11 cellular contexts compared by ENCODE assay signal in the genomic region with DNA sequence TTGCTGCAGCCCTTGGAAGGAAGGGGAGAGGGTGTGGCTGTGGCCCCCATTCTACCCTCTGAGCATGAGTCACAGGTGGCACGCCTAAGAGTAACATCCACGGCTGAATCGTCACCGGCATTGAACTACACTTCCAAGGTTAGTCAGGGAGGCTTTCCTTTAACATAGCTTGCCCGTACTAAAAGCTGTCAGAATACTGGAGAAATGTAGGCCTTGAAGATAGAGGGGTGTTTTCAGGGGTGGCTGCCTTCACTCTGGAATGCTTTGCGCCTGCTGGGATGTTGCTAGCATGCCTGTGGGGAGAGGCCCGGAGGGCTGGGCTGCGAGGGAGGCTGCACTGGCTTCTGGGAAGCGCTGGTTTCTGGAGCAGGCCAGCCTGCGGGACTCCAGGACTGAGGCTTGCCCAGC.
DNase-seq lines count a peak whose midpoint lies in the region; ATAC-seq, FAIRE-seq and TF ChIP-seq lines count a peak whose summit lies in the region.
"Had no signal": no experiment of that assay in that cellular context is flagged by ENCODE, and none has a peak within 500 bp of the region (broad histone marks: within the 10 kb centered on the region; RNA-seq: fewer than 3 reads in every experiment).

No MANE protein-coding gene starts in this region.

- no peak overlapping the region for H3K4me3 Mint-ChIP-seq in activated CD4-positive, alpha-beta memory T cell treated with anti-CD3 and anti-CD28 coated beads, Interleukin-2, amount 10 ng/mL, durations not matched to agents 7 days and 5 days
- H3K4me3 Mint-ChIP-seq in T-helper 17 cell: no peak overlapping the region
- H3K4me3 Mint-ChIP-seq: activated naive CD8-positive, alpha-beta T cell; stimulated activated naive CD8-positive, alpha-beta T cell treated with anti-CD3 and anti-CD28 coated beads, Interleukin-15, Interleukin-2, amounts not matched to agents 100 ng/mL and 50 ng/mL, for 24 hours had no signal

- no peaks in the 10 kb centered on the region for H3K36me3 Mint-ChIP-seq in activated CD4-positive, alpha-beta memory T cell treated with anti-CD3 and anti-CD28 coated beads, Interleukin-2, amount 10 ng/mL, durations not matched to agents 7 days and 5 days (ENCODE audit: low read depth)
- H3K36me3 Mint-ChIP-seq in T-helper 17 cell (ENCODE audit: low read depth): peaks cover 2% of the 10 kb centered on the region
- H3K36me3 Mint-ChIP-seq: activated naive CD8-positive, alpha-beta T cell had no signal

- peak; percentile 78 for DNase-seq in H54 (ENCODE audit: insufficient read length, low spot score)
- DNase-seq in fibroblast of the aortic adventitia (ENCODE audit: low read depth): peak; percentile 57
- DNase-seq in renal cortical epithelial cell (ENCODE audit: low read depth): peak; percentile 56
- DNase-seq in activated CD4-positive, alpha-beta memory T cell treated with anti-CD3 and anti-CD28 coated beads, Interleukin-2, amount 10 ng/mL, durations not matched to agents 7 days and 5 days: no peak
- no peak for DNase-seq in cerebellar nuclear complex (lab: John Stamatoyannopoulos, UW)
- DNase-seq in T-helper 17 cell: no peak
- DNase-seq in erythroblast (lab: John Stamatoyannopoulos, UW): no peak
- DNase-seq: stimulated activated CD4-positive, alpha-beta T cell treated with anti-CD3 and anti-CD28 coated beads, Interleukin-2, amount 100 ng/mL, for 48 hours had no signal

- POLR2A ChIA-PET in activated CD4-positive, alpha-beta memory T cell treated with anti-CD3 and anti-CD28 coated beads, Interleukin-2, amount 10 ng/mL, durations not matched to agents 7 days and 5 days (lab: Charles Lee): no interaction called here

- no peak overlapping the region for H3K27ac Mint-ChIP-seq in activated CD4-positive, alpha-beta memory T cell treated with anti-CD3 and anti-CD28 coated beads, Interleukin-2, amount 10 ng/mL, durations not matched to agents 7 days and 5 days
- H3K27ac Mint-ChIP-seq in T-helper 17 cell: no peak overlapping the region
- H3K27ac Mint-ChIP-seq: activated naive CD8-positive, alpha-beta T cell; stimulated activated naive CD8-positive, alpha-beta T cell treated with anti-CD3 and anti-CD28 coated beads, Interleukin-15, Interleukin-2, amounts not matched to agents 100 ng/mL and 50 ng/mL, for 24 hours had no signal

- ATAC-seq in SK-N-SH treated with all-trans-retinoic acid at 6 μM for 48 hours (peak; percentile 89), T-helper 17 cell (no peak)

- no peaks in the 10 kb centered on the region for H3K27me3 Mint-ChIP-seq in activated CD4-positive, alpha-beta memory T cell treated with anti-CD3 and anti-CD28 coated beads, Interleukin-2, amount 10 ng/mL, durations not matched to agents 7 days and 5 days
- H3K27me3 Mint-ChIP-seq in T-helper 17 cell: peaks cover 17% of the 10 kb centered on the region
- H3K27me3 Mint-ChIP-seq: activated naive CD8-positive, alpha-beta T cell; stimulated activated naive CD8-positive, alpha-beta T cell treated with anti-CD3 and anti-CD28 coated beads, Interleukin-15, Interleukin-2, amounts not matched to agents 100 ng/mL and 50 ng/mL, for 24 hours had no signal

- no peak for TF ChIP-seq CTCF in fibroblast of the aortic adventitia (IDR thresholded peaks at IDR 0.05; ENCODE audit: insufficient read depth, low read length)

- H3K9me3 ChIP-seq in T-helper 17 cell (ENCODE audit: control insufficient read depth, low read length, poor library complexity, severe bottlenecking): no peaks in the 10 kb centered on the region

- no peaks in the 10 kb centered on the region for H3K9me3 Mint-ChIP-seq in activated CD4-positive, alpha-beta memory T cell treated with anti-CD3 and anti-CD28 coated beads, Interleukin-2, amount 10 ng/mL, durations not matched to agents 7 days and 5 days

- no peak overlapping the region for H3K4me3 ChIP-seq in fibroblast of the aortic adventitia (ENCODE audit: low read depth, low read length)

- no peaks in the 10 kb centered on the region for H3K4me1 Mint-ChIP-seq in activated CD4-positive, alpha-beta memory T cell treated with anti-CD3 and anti-CD28 coated beads, Interleukin-2, amount 10 ng/mL, durations not matched to agents 7 days and 5 days
- H3K4me1 Mint-ChIP-seq in T-helper 17 cell: no peaks in the 10 kb centered on the region

- peak; percentile 69 for FAIRE-seq in H54 (lab: Jason Lieb, UNC)

- no peak for TF ChIP-seq POLR2A in H54 (IDR thresholded peaks at IDR 0.05; ENCODE audit: low read depth, low read length)
- no peak for TF ChIP-seq POLR2A in erythroblast (IDR thresholded peaks at IDR 0.05; ENCODE audit: low read length)

- CTCF ChIA-PET in activated CD4-positive, alpha-beta memory T cell treated with anti-CD3 and anti-CD28 coated beads, Interleukin-2, amount 10 ng/mL, durations not matched to agents 7 days and 5 days (lab: Charles Lee): no interaction called here

TF ChIP-seq in SK-N-SH treated with all-trans-retinoic acid at 6 μM for 48 hours, 23 proteins besides CTCF, POLR2A, EP300 and RAD21 (continues in another document):
- no peak for TF ChIP-seq ZNF565 (CRISPR knock-in tag; conservative IDR thresholded peaks at IDR 0.05; ENCODE audit: low read depth)
- no peak for TF ChIP-seq CSDC2 (CRISPR knock-in tag; IDR thresholded peaks at IDR 0.05)
- TF ChIP-seq, protein P1, sequence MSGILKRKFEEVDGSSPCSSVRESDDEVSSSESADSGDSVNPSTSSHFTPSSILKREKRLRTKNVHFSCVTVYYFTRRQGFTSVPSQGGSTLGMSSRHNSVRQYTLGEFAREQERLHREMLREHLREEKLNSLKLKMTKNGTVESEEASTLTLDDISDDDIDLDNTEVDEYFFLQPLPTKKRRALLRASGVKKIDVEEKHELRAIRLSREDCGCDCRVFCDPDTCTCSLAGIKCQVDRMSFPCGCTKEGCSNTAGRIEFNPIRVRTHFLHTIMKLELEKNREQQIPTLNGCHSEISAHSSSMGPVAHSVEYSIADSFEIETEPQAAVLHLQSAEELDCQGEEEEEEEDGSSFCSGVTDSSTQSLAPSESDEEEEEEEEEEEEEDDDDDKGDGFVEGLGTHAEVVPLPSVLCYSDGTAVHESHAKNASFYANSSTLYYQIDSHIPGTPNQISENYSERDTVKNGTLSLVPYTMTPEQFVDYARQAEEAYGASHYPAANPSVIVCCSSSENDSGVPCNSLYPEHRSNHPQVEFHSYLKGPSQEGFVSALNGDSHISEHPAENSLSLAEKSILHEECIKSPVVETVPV (CRISPR knock-in tag; IDR thresholded peaks at IDR 0.05): no peak
- TF ChIP-seq, protein P2, sequence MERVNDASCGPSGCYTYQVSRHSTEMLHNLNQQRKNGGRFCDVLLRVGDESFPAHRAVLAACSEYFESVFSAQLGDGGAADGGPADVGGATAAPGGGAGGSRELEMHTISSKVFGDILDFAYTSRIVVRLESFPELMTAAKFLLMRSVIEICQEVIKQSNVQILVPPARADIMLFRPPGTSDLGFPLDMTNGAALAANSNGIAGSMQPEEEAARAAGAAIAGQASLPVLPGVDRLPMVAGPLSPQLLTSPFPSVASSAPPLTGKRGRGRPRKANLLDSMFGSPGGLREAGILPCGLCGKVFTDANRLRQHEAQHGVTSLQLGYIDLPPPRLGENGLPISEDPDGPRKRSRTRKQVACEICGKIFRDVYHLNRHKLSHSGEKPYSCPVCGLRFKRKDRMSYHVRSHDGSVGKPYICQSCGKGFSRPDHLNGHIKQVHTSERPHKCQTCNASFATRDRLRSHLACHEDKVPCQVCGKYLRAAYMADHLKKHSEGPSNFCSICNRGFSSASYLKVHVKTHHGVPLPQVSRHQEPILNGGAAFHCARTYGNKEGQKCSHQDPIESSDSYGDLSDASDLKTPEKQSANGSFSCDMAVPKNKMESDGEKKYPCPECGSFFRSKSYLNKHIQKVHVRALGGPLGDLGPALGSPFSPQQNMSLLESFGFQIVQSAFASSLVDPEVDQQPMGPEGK (CRISPR knock-in tag; IDR thresholded peaks at IDR 0.05; ENCODE audit: borderline replicate concordance): no peak
- TF ChIP-seq GLIS3 (CRISPR knock-in tag; IDR thresholded peaks at IDR 0.05): no peak
- TF ChIP-seq, protein P3, sequence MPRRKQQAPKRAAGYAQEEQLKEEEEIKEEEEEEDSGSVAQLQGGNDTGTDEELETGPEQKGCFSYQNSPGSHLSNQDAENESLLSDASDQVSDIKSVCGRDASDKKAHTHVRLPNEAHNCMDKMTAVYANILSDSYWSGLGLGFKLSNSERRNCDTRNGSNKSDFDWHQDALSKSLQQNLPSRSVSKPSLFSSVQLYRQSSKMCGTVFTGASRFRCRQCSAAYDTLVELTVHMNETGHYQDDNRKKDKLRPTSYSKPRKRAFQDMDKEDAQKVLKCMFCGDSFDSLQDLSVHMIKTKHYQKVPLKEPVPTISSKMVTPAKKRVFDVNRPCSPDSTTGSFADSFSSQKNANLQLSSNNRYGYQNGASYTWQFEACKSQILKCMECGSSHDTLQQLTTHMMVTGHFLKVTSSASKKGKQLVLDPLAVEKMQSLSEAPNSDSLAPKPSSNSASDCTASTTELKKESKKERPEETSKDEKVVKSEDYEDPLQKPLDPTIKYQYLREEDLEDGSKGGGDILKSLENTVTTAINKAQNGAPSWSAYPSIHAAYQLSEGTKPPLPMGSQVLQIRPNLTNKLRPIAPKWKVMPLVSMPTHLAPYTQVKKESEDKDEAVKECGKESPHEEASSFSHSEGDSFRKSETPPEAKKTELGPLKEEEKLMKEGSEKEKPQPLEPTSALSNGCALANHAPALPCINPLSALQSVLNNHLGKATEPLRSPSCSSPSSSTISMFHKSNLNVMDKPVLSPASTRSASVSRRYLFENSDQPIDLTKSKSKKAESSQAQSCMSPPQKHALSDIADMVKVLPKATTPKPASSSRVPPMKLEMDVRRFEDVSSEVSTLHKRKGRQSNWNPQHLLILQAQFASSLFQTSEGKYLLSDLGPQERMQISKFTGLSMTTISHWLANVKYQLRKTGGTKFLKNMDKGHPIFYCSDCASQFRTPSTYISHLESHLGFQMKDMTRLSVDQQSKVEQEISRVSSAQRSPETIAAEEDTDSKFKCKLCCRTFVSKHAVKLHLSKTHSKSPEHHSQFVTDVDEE (CRISPR knock-in tag; IDR thresholded peaks at IDR 0.05): no peak
- TF ChIP-seq ZFP30 (CRISPR knock-in tag; IDR thresholded peaks at IDR 0.05): no peak
- TF ChIP-seq ZNF70 (CRISPR knock-in tag; IDR thresholded peaks at IDR 0.05): no peak
- TF ChIP-seq TCF4 (CRISPR knock-in tag; IDR thresholded peaks at IDR 0.05; ENCODE audit: borderline replicate concordance): no peak
- TF ChIP-seq ARNTL (CRISPR knock-in tag; IDR thresholded peaks at IDR 0.05; ENCODE audit: borderline replicate concordance, low read depth): no peak
- no peak for TF ChIP-seq SNAI2 (CRISPR knock-in tag; IDR thresholded peaks at IDR 0.05)
- no peak for TF ChIP-seq ESRRG (CRISPR knock-in tag; IDR thresholded peaks at IDR 0.05)
- TF ChIP-seq ZNF8 (CRISPR knock-in tag; IDR thresholded peaks at IDR 0.05): no peak
- no peak for TF ChIP-seq RARB (CRISPR knock-in tag; IDR thresholded peaks at IDR 0.05)

Comparison
In these comparisons a context has a peak if more than half of its experiments do, and no peak if none do; other contexts are left out.
1. DNase-seq: peak in H54 (single experiment), fibroblast of the aortic adventitia (single experiment) and renal cortical epithelial cell (single experiment); none in activated CD4-positive, alpha-beta memory T cell treated with anti-CD3 and anti-CD28 coated beads, Interleukin-2, amount 10 ng/mL, durations not matched to agents 7 days and 5 days (single experiment), cerebellar nuclear complex (0 of 2), T-helper 17 cell (0 of 3) and erythroblast (0 of 2).